ENCODE assay signal across 8 cellular contexts in genomic region chr10:34319197-34319846, GRCh38.
A peak's percentile ranks its signal among the peaks of the same experiment; 100 is the strongest.
DNase-seq lines count a peak whose midpoint lies in the region; TF ChIP-seq lines count a peak whose summit lies in the region.

No MANE protein-coding gene starts in this region.

- TF ChIP-seq POLR2A in suprapubic skin (IDR thresholded peaks at IDR 0.05) = no peak
- TF ChIP-seq POLR2A in esophagus muscularis mucosa (IDR thresholded peaks at IDR 0.05; ENCODE audit: low read depth) = no peak

- H3K4me1 ChIP-seq in suprapubic skin = peaks cover 27% of the 10 kb centered on the region
- H3K4me1 ChIP-seq in esophagus muscularis mucosa = peaks cover 14 to 28% (median 24%) of the 10 kb centered on the region in 4 donors
- H3K4me1 ChIP-seq in tibial artery = no peaks in the 10 kb centered on the region

- no peak overlapping the region for H3K4me3 ChIP-seq in suprapubic skin
- no peak overlapping the region for H3K4me3 ChIP-seq in esophagus muscularis mucosa
- no peak overlapping the region for H3K4me3 ChIP-seq in tibial artery

- TF ChIP-seq CTCF in suprapubic skin (IDR thresholded peaks at IDR 0.05) (no peak), esophagus muscularis mucosa (IDR thresholded peaks at IDR 0.05) (no peak), tibial artery (IDR thresholded peaks at IDR 0.05) (no peak)

- WGBS in suprapubic skin = 55% methylated on average over 6 of the region's 6 CpGs
- WGBS in esophagus muscularis mucosa = 60% methylated on average over 6 of the region's 6 CpGs

- H3K27me3 ChIP-seq in suprapubic skin (no peaks in the 10 kb centered on the region), esophagus muscularis mucosa (no peaks in the 10 kb centered on the region), tibial artery (no peaks in the 10 kb centered on the region)

- H3K36me3 ChIP-seq in suprapubic skin (no peaks in the 10 kb centered on the region), esophagus muscularis mucosa (peaks cover 0 to 8% (median 3%) of the 10 kb centered on the region in 4 donors), tibial artery (peaks cover 0 to 8% (median 0%) of the 10 kb centered on the region in 3 donors)

- H3K9me3 ChIP-seq in suprapubic skin = no peaks in the 10 kb centered on the region
- H3K9me3 ChIP-seq in esophagus muscularis mucosa = no peaks in the 10 kb centered on the region
- no peaks in the 10 kb centered on the region for H3K9me3 ChIP-seq in tibial artery

- peak; percentile 25 to 34 for DNase-seq in NCI-H187 (lab: John Stamatoyannopoulos, UW)
- DNase-seq in NCI-H187 treated with DMSO at 0.1 percent for 48 hours (lab: John Stamatoyannopoulos, UW) = no peak
- peak; percentile 68 to 73 for DNase-seq in NCI-H526 (lab: John Stamatoyannopoulos, UW)
- peak; percentile 94 for DNase-seq in fibroblast of gingiva (ENCODE audit: low read depth)
- no peak for DNase-seq in suprapubic skin (ENCODE audit: low spot score in 2 of 2)
- no peak for DNase-seq in esophagus muscularis mucosa (ENCODE audit: extremely low spot score)
- no peak for DNase-seq in SW480 (ENCODE audit: low spot score)
- DNase-seq in tibial artery = no peak

- TF ChIP-seq EP300 in suprapubic skin (IDR thresholded peaks at IDR 0.05) (no peak), esophagus muscularis mucosa (IDR thresholded peaks at IDR 0.05) (no peak)

- H3K27ac ChIP-seq in suprapubic skin (peak overlapping the region; percentile 52), esophagus muscularis mucosa (replicated peaks in 1 of 4) (peak overlapping the region in 1 of 4 donors; percentile 28), tibial artery (no peak overlapping the region)

- intact Hi-C loops in esophagus muscularis mucosa (cut with DNase I) = no loop called here
- intact Hi-C loops in tibial artery (cut with DNase I; ENCODE audit: low total_unique reads) = no loop called here

Comparison
In these comparisons a context has a peak if more than half of its experiments do, and no peak if none do; other contexts are left out.
1. DNase-seq: peak in NCI-H187 (2 of 2), NCI-H526 (2 of 2) and fibroblast of gingiva (single experiment); none in NCI-H187 treated with DMSO at 0.1 percent for 48 hours (single experiment), suprapubic skin (0 of 2), esophagus muscularis mucosa (single experiment), SW480 (single experiment) and tibial artery (0 of 2).